Comparison of ENCODE assay signal across 1 cellular context in genomic region chr17:16980813-16981731, GRCh38.
A peak's percentile ranks its signal among the peaks of the same experiment; 100 is the strongest.
TF ChIP-seq lines count a peak whose summit lies in the region.

No MANE protein-coding gene starts in this region.

TF ChIP-seq in H1, 55 proteins besides CTCF, POLR2A, EP300 and RAD21 (continued from another document):
- TF ChIP-seq GTF2F1 (IDR thresholded peaks at IDR 0.05; ENCODE audit: borderline replicate concordance, low read depth, low read length): no peak
- no peak for TF ChIP-seq EZH2 (IDR thresholded peaks at IDR 0.05; ENCODE audit: low read depth, low read length, severe bottlenecking)
- TF ChIP-seq FOSL1 (IDR thresholded peaks at IDR 0.05; ENCODE audit: insufficient read depth, low read depth, low read length): no peak
- TF ChIP-seq, protein P1, sequence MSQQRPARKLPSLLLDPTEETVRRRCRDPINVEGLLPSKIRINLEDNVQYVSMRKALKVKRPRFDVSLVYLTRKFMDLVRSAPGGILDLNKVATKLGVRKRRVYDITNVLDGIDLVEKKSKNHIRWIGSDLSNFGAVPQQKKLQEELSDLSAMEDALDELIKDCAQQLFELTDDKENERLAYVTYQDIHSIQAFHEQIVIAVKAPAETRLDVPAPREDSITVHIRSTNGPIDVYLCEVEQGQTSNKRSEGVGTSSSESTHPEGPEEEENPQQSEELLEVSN (IDR thresholded peaks at IDR 0.05): peak; percentile 41; the same call in 1 of the 2 replicates
